ENCODE assay signal across 1 cellular context in genomic region chr16:50371936-50372595, GRCh38.
TF ChIP-seq lines count a peak whose summit lies in the region.

No MANE protein-coding gene starts in this region.

TF ChIP-seq in K562, 482 proteins besides CTCF, POLR2A, EP300 and RAD21:
- TF ChIP-seq NR0B1 (IDR thresholded peaks at IDR 0.05; ENCODE audit: partially characterized antibody) (no peak), IFI16 (CRISPR knock-in tag; IDR thresholded peaks at IDR 0.05) (no peak), STAT5B (CRISPR knock-in tag; IDR thresholded peaks at IDR 0.05) (no peak), OTX1 (CRISPR knock-in tag; IDR thresholded peaks at IDR 0.05) (no peak), NRF1 (conservative IDR thresholded peaks at IDR 0.05 in 1 of 2, IDR thresholded peaks at IDR 0.05 in 1 of 2) (peak; percentile 34 to 39; a peak in 2 of 4 replicates), HDAC1 (IDR thresholded peaks at IDR 0.05) (no peak), HMBOX1 (IDR thresholded peaks at IDR 0.05) (no peak)
TF ChIP-seq in K562: peak in this region for 1.
